ENCODE assay signal across 1 cellular context in the genomic region with DNA sequence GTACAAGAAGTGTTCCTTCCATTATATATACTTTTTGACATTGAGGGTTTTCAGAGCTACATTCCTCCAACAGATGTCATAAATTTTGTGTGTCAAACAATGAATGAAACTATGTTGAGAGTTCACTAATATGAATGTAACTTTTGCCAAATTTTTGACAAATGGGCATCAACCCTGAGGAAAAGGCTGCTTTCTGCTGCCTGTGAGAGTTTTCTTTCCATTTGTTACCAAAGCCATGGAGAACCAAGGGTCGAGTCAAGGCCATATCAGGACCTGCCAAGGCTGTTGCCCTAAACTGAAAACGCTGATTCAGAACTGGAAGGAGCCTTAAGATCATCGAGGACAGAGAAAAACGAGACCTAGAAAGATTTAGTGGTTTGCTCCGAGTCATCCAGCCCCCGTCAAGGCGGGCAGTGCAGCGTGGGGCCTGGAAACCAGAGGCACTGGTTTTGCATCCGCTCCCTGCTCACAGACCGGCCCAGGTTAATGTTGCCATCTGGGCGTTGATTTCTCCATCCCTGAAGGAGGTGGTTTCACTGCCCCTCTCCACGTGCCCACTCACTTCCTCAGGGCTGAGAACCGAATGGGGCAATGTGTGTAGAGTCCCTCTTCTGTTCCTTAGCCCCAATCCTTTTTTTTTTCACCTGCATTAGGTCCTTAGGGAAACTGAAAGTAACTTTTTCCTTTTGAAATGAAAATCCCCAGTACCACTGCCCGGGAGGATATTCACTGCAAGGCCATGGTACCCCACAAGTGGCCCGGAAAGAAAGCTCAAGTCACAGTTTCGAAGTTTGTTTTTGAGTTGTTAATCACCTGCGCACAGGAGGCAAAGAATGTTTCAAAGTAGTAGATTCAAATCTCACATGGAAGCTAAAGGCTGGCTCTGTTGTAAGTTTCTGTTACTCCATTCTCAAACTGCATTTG.
A peak's percentile ranks its signal among the peaks of the same experiment; 100 is the strongest.
TF ChIP-seq lines count a peak whose summit lies in the region.

No MANE protein-coding gene starts in this region.

TF ChIP-seq in WTC11, 78 proteins besides CTCF, POLR2A, EP300 and RAD21 (continued from another document):
- TF ChIP-seq, protein P1, sequence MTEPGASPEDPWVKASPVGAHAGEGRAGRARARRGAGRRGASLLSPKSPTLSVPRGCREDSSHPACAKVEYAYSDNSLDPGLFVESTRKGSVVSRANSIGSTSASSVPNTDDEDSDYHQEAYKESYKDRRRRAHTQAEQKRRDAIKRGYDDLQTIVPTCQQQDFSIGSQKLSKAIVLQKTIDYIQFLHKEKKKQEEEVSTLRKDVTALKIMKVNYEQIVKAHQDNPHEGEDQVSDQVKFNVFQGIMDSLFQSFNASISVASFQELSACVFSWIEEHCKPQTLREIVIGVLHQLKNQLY (CRISPR knock-in tag; IDR thresholded peaks at IDR 0.05), result no peak
- TF ChIP-seq JUN (CRISPR knock-in tag; IDR thresholded peaks at IDR 0.05) (no peak), ZNF423 (CRISPR knock-in tag; IDR thresholded peaks at IDR 0.05) (no peak), ATF1 (CRISPR knock-in tag; IDR thresholded peaks at IDR 0.05) (no peak), FOXK1 (CRISPR knock-in tag; IDR thresholded peaks at IDR 0.05) (no peak), MYBL2 (CRISPR knock-in tag; IDR thresholded peaks at IDR 0.05) (0 out of 2 replicates have a peak, but pooled peaks have one; percentile 20), FOXP1 (CRISPR knock-in tag; IDR thresholded peaks at IDR 0.05; ENCODE audit: borderline replicate concordance) (0 out of 2 replicates have a peak, but pooled peaks have one; percentile 55), ZNF671 (CRISPR knock-in tag; IDR thresholded peaks at IDR 0.05) (no peak), NR3C1 (CRISPR knock-in tag; conservative IDR thresholded peaks at IDR 0.05; ENCODE audit: low read depth) (no peak), GABPB1 (CRISPR knock-in tag; IDR thresholded peaks at IDR 0.05) (no peak), TCF7 (CRISPR knock-in tag; IDR thresholded peaks at IDR 0.05; ENCODE audit: low read depth) (no peak)
- TF ChIP-seq, protein P2, sequence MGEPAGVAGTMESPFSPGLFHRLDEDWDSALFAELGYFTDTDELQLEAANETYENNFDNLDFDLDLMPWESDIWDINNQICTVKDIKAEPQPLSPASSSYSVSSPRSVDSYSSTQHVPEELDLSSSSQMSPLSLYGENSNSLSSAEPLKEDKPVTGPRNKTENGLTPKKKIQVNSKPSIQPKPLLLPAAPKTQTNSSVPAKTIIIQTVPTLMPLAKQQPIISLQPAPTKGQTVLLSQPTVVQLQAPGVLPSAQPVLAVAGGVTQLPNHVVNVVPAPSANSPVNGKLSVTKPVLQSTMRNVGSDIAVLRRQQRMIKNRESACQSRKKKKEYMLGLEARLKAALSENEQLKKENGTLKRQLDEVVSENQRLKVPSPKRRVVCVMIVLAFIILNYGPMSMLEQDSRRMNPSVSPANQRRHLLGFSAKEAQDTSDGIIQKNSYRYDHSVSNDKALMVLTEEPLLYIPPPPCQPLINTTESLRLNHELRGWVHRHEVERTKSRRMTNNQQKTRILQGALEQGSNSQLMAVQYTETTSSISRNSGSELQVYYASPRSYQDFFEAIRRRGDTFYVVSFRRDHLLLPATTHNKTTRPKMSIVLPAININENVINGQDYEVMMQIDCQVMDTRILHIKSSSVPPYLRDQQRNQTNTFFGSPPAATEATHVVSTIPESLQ (CRISPR knock-in tag; IDR thresholded peaks at IDR 0.05), result no peak
- TF ChIP-seq, protein P3, sequence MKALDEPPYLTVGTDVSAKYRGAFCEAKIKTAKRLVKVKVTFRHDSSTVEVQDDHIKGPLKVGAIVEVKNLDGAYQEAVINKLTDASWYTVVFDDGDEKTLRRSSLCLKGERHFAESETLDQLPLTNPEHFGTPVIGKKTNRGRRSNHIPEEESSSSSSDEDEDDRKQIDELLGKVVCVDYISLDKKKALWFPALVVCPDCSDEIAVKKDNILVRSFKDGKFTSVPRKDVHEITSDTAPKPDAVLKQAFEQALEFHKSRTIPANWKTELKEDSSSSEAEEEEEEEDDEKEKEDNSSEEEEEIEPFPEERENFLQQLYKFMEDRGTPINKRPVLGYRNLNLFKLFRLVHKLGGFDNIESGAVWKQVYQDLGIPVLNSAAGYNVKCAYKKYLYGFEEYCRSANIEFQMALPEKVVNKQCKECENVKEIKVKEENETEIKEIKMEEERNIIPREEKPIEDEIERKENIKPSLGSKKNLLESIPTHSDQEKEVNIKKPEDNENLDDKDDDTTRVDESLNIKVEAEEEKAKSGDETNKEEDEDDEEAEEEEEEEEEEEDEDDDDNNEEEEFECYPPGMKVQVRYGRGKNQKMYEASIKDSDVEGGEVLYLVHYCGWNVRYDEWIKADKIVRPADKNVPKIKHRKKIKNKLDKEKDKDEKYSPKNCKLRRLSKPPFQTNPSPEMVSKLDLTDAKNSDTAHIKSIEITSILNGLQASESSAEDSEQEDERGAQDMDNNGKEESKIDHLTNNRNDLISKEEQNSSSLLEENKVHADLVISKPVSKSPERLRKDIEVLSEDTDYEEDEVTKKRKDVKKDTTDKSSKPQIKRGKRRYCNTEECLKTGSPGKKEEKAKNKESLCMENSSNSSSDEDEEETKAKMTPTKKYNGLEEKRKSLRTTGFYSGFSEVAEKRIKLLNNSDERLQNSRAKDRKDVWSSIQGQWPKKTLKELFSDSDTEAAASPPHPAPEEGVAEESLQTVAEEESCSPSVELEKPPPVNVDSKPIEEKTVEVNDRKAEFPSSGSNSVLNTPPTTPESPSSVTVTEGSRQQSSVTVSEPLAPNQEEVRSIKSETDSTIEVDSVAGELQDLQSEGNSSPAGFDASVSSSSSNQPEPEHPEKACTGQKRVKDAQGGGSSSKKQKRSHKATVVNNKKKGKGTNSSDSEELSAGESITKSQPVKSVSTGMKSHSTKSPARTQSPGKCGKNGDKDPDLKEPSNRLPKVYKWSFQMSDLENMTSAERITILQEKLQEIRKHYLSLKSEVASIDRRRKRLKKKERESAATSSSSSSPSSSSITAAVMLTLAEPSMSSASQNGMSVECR (CRISPR knock-in tag; IDR thresholded peaks at IDR 0.05; ENCODE audit: borderline replicate concordance), result no peak
- TF ChIP-seq, protein P4, sequence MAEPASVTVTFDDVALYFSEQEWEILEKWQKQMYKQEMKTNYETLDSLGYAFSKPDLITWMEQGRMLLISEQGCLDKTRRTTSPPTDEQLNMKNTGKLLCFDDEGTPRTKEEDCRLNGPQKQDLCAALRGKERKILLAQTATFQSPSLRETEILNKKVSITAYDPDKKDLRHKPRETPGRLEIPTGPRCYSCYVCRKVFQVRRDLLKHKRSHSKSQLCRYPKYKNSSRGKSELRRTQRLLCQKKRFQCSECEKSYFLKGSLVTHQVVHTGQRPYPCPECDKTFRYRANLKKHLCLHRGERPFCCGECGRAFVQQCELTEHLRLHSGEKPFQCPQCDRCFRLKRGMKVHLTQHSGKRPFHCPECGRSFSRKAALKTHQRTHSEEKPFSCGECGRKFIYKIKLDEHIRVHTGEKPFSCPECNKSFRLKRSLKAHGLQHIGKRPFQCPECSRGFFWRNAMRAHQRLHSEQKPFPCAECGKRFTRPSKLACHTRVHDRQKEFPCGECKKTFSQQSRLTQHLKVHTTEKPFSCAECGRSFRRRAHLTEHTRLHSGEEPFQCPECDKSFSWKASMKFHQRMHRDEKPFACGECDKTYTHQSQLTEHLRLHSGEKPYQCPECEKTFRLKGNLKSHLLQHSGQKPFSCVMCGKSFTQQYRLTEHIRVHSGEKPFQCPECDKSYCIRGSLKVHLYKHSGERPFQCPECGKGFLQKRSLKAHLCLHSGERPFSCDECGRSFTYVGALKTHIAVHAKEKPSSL (CRISPR knock-in tag; conservative IDR thresholded peaks at IDR 0.05), result no peak
- TF ChIP-seq, protein P5, sequence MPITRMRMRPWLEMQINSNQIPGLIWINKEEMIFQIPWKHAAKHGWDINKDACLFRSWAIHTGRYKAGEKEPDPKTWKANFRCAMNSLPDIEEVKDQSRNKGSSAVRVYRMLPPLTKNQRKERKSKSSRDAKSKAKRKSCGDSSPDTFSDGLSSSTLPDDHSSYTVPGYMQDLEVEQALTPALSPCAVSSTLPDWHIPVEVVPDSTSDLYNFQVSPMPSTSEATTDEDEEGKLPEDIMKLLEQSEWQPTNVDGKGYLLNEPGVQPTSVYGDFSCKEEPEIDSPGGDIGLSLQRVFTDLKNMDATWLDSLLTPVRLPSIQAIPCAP (CRISPR knock-in tag; IDR thresholded peaks at IDR 0.05), result no peak
- TF ChIP-seq, protein P6, sequence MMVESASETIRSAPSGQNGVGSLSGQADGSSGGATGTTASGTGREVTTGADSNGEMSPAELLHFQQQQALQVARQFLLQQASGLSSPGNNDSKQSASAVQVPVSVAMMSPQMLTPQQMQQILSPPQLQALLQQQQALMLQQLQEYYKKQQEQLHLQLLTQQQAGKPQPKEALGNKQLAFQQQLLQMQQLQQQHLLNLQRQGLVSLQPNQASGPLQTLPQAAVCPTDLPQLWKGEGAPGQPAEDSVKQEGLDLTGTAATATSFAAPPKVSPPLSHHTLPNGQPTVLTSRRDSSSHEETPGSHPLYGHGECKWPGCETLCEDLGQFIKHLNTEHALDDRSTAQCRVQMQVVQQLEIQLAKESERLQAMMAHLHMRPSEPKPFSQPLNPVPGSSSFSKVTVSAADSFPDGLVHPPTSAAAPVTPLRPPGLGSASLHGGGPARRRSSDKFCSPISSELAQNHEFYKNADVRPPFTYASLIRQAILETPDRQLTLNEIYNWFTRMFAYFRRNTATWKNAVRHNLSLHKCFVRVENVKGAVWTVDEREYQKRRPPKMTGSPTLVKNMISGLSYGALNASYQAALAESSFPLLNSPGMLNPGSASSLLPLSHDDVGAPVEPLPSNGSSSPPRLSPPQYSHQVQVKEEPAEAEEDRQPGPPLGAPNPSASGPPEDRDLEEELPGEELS (CRISPR knock-in tag; IDR thresholded peaks at IDR 0.05), result no peak
- TF ChIP-seq, protein P7, sequence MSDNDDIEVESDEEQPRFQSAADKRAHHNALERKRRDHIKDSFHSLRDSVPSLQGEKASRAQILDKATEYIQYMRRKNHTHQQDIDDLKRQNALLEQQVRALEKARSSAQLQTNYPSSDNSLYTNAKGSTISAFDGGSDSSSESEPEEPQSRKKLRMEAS (CRISPR knock-in tag; IDR thresholded peaks at IDR 0.05), result peak; percentile 42; the same call in 1 of the 2 replicates
- TF ChIP-seq, protein P8, sequence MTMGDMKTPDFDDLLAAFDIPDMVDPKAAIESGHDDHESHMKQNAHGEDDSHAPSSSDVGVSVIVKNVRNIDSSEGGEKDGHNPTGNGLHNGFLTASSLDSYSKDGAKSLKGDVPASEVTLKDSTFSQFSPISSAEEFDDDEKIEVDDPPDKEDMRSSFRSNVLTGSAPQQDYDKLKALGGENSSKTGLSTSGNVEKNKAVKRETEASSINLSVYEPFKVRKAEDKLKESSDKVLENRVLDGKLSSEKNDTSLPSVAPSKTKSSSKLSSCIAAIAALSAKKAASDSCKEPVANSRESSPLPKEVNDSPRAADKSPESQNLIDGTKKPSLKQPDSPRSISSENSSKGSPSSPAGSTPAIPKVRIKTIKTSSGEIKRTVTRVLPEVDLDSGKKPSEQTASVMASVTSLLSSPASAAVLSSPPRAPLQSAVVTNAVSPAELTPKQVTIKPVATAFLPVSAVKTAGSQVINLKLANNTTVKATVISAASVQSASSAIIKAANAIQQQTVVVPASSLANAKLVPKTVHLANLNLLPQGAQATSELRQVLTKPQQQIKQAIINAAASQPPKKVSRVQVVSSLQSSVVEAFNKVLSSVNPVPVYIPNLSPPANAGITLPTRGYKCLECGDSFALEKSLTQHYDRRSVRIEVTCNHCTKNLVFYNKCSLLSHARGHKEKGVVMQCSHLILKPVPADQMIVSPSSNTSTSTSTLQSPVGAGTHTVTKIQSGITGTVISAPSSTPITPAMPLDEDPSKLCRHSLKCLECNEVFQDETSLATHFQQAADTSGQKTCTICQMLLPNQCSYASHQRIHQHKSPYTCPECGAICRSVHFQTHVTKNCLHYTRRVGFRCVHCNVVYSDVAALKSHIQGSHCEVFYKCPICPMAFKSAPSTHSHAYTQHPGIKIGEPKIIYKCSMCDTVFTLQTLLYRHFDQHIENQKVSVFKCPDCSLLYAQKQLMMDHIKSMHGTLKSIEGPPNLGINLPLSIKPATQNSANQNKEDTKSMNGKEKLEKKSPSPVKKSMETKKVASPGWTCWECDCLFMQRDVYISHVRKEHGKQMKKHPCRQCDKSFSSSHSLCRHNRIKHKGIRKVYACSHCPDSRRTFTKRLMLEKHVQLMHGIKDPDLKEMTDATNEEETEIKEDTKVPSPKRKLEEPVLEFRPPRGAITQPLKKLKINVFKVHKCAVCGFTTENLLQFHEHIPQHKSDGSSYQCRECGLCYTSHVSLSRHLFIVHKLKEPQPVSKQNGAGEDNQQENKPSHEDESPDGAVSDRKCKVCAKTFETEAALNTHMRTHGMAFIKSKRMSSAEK (CRISPR knock-in tag; IDR thresholded peaks at IDR 0.05; ENCODE audit: borderline replicate concordance), result 0 out of 2 replicates have a peak, but pooled peaks have one; percentile 23
- TF ChIP-seq, protein P9, sequence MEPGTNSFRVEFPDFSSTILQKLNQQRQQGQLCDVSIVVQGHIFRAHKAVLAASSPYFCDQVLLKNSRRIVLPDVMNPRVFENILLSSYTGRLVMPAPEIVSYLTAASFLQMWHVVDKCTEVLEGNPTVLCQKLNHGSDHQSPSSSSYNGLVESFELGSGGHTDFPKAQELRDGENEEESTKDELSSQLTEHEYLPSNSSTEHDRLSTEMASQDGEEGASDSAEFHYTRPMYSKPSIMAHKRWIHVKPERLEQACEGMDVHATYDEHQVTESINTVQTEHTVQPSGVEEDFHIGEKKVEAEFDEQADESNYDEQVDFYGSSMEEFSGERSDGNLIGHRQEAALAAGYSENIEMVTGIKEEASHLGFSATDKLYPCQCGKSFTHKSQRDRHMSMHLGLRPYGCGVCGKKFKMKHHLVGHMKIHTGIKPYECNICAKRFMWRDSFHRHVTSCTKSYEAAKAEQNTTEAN (CRISPR knock-in tag; IDR thresholded peaks at IDR 0.05), result no peak
TF ChIP-seq in WTC11: peak in this region for 4.
